ENCODE assay signal across 7 cellular contexts in the genomic region with DNA sequence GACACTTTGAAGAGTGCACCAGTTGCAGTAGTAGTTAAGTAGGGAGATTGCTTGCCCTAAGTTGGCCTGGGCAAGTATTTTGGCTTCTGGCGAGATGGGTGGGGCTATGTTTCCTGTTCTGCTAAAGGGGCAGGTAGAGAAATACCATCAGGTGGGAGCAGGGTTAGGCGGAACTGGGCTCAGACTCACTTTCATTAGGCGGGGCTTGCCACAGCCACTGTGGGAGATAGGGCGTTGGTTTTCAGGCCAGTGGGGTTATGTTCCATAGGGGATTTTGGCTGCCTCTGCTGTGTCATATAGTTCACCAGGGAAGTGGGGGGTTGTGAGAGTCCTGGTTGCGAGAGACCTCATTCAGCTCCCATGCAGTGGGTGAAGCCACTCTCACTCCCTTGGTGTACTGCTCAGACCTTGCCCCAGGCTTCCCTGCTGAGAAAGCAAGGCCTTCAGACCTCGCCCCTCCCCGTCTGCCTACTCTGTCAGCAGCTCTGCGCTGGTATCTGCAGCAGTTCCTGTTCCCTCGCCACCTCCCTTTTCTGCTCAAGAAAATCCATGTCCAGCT. TPM values are rescaled to one million over a fixed set of nuclear protein-coding genes. Genes with fewer than 3 reads are reported as not detected.
A peak's percentile ranks its signal among the peaks of the same experiment; 100 is the strongest.
DNase-seq lines count a peak whose midpoint lies in the region; ATAC-seq lines count a peak whose summit lies in the region.

No MANE protein-coding gene starts in this region.

- intact Hi-C loops in right cardiac atrium (cut with DNase I): no loop called here

- no peaks in the 10 kb centered on the region for H3K9me3 ChIP-seq in right cardiac atrium (ENCODE audit: control insufficient read depth, low read length)

- 76% methylated on average over 9 of the region's 9 CpGs for WGBS in right cardiac atrium

- H3K4me1 Mint-ChIP-seq in activated CD8-positive, alpha-beta memory T cell treated with anti-CD3 and anti-CD28 coated beads, Interleukin-2, amount 10 ng/mL, durations not matched to agents 7 days and 5 days: peaks cover 64% of the 10 kb centered on the region

- peak overlapping the region; percentile 78 for H3K27ac Mint-ChIP-seq in activated CD8-positive, alpha-beta memory T cell treated with anti-CD3 and anti-CD28 coated beads, Interleukin-2, amount 10 ng/mL, durations not matched to agents 7 days and 5 days

- DNase-seq in activated CD8-positive, alpha-beta memory T cell treated with anti-CD3 and anti-CD28 coated beads, Interleukin-2, amount 10 ng/mL, durations not matched to agents 7 days and 5 days: peak; percentile 74
- DNase-seq in right cardiac atrium (peak; percentile 51 to 74 (median 56)), NCI-H2029 treated with DMSO at 0.1 percent for 48 hours (lab: John Stamatoyannopoulos, UW) (no peak), NCI-H82 (lab: John Stamatoyannopoulos, UW) (no peak)
- DNase-seq in stimulated activated CD8-positive, alpha-beta memory T cell treated with anti-CD3 and anti-CD28 coated beads, Interleukin-15, amount 100 ng/mL, for 48 hours (ENCODE audit: low read depth in 2 of 2): peak; percentile 71

- no peaks in the 10 kb centered on the region for H3K27me3 ChIP-seq in right cardiac atrium (ENCODE audit: control insufficient read depth, insufficient read depth)

- H3K4me3 ChIP-seq in right cardiac atrium (ENCODE audit: low read length): no peak overlapping the region

- H3K4me1 ChIP-seq in right cardiac atrium (ENCODE audit: control insufficient read depth, insufficient read depth, low read length): peaks cover 9% of the 10 kb centered on the region

- ATAC-seq in GM19455 (IDR thresholded peaks at IDR 0.05; ENCODE audit: unreplicated experiment): peak; percentile 91
- ATAC-seq in HG03175 (IDR thresholded peaks at IDR 0.05; ENCODE audit: unreplicated experiment): peak; percentile 70
- ATAC-seq in activated CD8-positive, alpha-beta memory T cell treated with anti-CD3 and anti-CD28 coated beads, Interleukin-2, amount 10 ng/mL, durations not matched to agents 7 days and 5 days: peak; percentile 82
- peak; percentile 84 to 90 for ATAC-seq in right cardiac atrium

- H3K27me3 Mint-ChIP-seq in activated CD8-positive, alpha-beta memory T cell treated with anti-CD3 and anti-CD28 coated beads, Interleukin-2, amount 10 ng/mL, durations not matched to agents 7 days and 5 days: no peaks in the 10 kb centered on the region

- peaks cover 74% of the 10 kb centered on the region for H3K36me3 Mint-ChIP-seq in activated CD8-positive, alpha-beta memory T cell treated with anti-CD3 and anti-CD28 coated beads, Interleukin-2, amount 10 ng/mL, durations not matched to agents 7 days and 5 days

- peaks cover 13% of the 10 kb centered on the region for H3K9me3 Mint-ChIP-seq in activated CD8-positive, alpha-beta memory T cell treated with anti-CD3 and anti-CD28 coated beads, Interleukin-2, amount 10 ng/mL, durations not matched to agents 7 days and 5 days (ENCODE audit: low read depth)

- peak overlapping the region; percentile 18 for H3K4me3 Mint-ChIP-seq in activated CD8-positive, alpha-beta memory T cell treated with anti-CD3 and anti-CD28 coated beads, Interleukin-2, amount 10 ng/mL, durations not matched to agents 7 days and 5 days

- no peak overlapping the region for H3K27ac ChIP-seq in right cardiac atrium (ENCODE audit: low read length)

- CTCF ChIA-PET in activated CD8-positive, alpha-beta memory T cell treated with anti-CD3 and anti-CD28 coated beads, Interleukin-2, amount 10 ng/mL, durations not matched to agents 7 days and 5 days (lab: Charles Lee): interaction anchor here (1.0 kb wide), 1 partner anchor 65 kb away, joined by 3 read pairs; no protein-coding TSS in a partner anchor

RNA-seq across cellular contexts. Expression of a gene that starts 43.3 kb away (rescaled TPM):
- total RNA-seq in activated CD8-positive, alpha-beta memory T cell treated with anti-CD3 and anti-CD28 coated beads, Interleukin-2, amount 10 ng/mL, durations not matched to agents 7 days and 5 days: 10 to 100 TPM; 59.6 to 76.1 TPM
- 10 to 100 TPM; 30.7 to 35.3 (median 34.4) TPM for total RNA-seq in right cardiac atrium
- 11.9 TPM for polyA plus RNA-seq in right cardiac atrium

Comparison
In these comparisons a context has a peak if more than half of its experiments do, and no peak if none do; other contexts are left out.
1. DNase-seq: peak in activated CD8-positive, alpha-beta memory T cell treated with anti-CD3 and anti-CD28 coated beads, Interleukin-2, amount 10 ng/mL, durations not matched to agents 7 days and 5 days (single experiment), right cardiac atrium (3 of 3) and stimulated activated CD8-positive, alpha-beta memory T cell treated with anti-CD3 and anti-CD28 coated beads, Interleukin-15, amount 100 ng/mL, for 48 hours (2 of 2); none in NCI-H2029 treated with DMSO at 0.1 percent for 48 hours (single experiment) and NCI-H82 (single experiment).
2. Peak in every context shown above with its lines, with median percentiles within 50 percentile points of each other: ATAC-seq.